In the genomic region with DNA sequence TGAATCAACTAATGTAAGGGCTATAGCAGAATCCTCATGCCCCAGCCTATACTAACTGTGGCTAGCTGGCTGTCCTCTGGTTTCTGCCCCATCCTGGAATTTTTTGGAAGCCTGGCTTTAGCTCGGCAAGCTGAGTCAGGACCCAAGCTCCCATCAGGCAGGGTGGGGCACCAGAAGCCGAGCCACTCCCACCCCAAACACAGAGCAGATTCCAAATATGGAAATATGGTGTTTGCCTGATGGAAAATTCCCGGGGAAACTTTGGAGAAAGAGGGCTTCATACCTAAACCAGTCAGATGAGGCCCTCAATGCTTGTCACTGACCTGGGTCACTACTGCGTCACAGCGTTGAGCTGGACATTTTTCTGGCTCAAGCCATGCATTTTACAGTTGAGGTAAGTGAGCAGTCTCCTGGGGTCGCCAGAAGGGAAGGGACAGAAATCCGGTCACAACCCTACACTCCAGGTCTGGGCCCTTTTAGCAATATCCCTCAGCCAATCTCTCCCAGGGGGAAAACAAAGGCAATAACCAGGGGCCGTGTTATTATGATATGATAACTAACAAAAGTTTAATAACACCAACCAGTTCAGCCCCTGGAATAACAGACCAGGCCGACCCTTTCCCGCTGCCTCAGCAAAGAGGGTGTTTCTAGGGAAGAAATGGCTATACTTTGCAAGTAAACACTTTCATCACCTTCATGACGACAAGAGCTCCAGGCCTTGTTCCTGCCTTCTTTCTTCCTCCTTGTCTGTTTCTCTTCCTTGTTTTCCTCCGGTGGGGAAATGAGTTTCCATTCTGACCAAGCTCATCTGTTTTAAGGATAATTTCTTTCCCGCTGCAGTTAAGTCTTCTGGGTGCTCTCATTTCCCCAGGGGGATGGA, we compare ENCODE assay signal across 13 cellular contexts. TPM values are rescaled to one million over a fixed set of nuclear protein-coding genes. Genes with fewer than 3 reads are reported as not detected.
DNase-seq lines count a peak whose midpoint lies in the region; ATAC-seq and TF ChIP-seq lines count a peak whose summit lies in the region.
"Had no signal": no experiment of that assay in that cellular context is flagged by ENCODE, and none has a peak within 500 bp of the region (broad histone marks: within the 10 kb centered on the region; RNA-seq: fewer than 3 reads in every experiment).

No MANE protein-coding gene starts in this region.

- H3K4me1 ChIP-seq in right lobe of liver (no peaks in the 10 kb centered on the region), upper lobe of left lung (peaks cover 17 to 20% (median 19%) of the 10 kb centered on the region in 4 donors), HAP-1 (no peaks in the 10 kb centered on the region)
- H3K4me1 ChIP-seq: parathyroid adenoma had no signal

- TF ChIP-seq CTCF in cardiac fibroblast (IDR thresholded peaks at IDR 0.05; ENCODE audit: low read depth, low read length) (no peak), right lobe of liver (IDR thresholded peaks at IDR 0.05) (no peak), upper lobe of left lung (IDR thresholded peaks at IDR 0.05) (no peak)

- DNase-seq in HS-5 (ENCODE audit: low read depth) (peak; percentile 58), cardiac fibroblast (ENCODE audit: low read depth in 2 of 2) (peak; percentile 40 to 58), right lobe of liver (no peak), upper lobe of left lung (no peak), cerebellum (ENCODE audit: low spot score) (no peak), HAP-1 (ENCODE audit: low spot score in 2 of 2) (no peak), cerebellar cortex (ENCODE audit: low spot score) (no peak)
- DNase-seq in activated CD8-positive, alpha-beta memory T cell treated with anti-CD3 and anti-CD28 coated beads, Interleukin-2, amount 50 U/mL, for 48 hours = no peak
- DNase-seq: activated T-cell treated with anti-CD3 and anti-CD28 coated beads, Interleukin-2, amount 50 U/mL, for 4 hours; erythroblast; NCI-H1092; T-cell had no signal

- H3K36me3 ChIP-seq in right lobe of liver = no peaks in the 10 kb centered on the region
- no peaks in the 10 kb centered on the region for H3K36me3 ChIP-seq in upper lobe of left lung
- H3K36me3 ChIP-seq in HAP-1 (replicated peaks) = no peaks in the 10 kb centered on the region

- intact Hi-C loops in right lobe of liver (cut with DNase I) = no loop called here

- ATAC-seq in right lobe of liver (peak in 3 of 4 donors; percentile 7 to 35 (median 17)), upper lobe of left lung (ENCODE audit: low FRiP score in 2 of 2) (peak in 1 of 2 donors; percentile 83)
- ATAC-seq: activated T-cell treated with anti-CD3 and anti-CD28 coated beads, Interleukin-2, amount 50 U/mL, for 4 hours; T-cell had no signal

- H3K27ac ChIP-seq in right lobe of liver = no peak overlapping the region
- peak overlapping the region; percentile 13 to 70 (median 50) for H3K27ac ChIP-seq in upper lobe of left lung
- H3K27ac ChIP-seq: parathyroid adenoma had no signal

- in situ Hi-C loops in HAP-1 (cut with MboI; ENCODE audit: low sequenced_read_pairs) = no loop called here

- no peaks in the 10 kb centered on the region for H3K9me3 ChIP-seq in right lobe of liver
- no peaks in the 10 kb centered on the region for H3K9me3 ChIP-seq in upper lobe of left lung
- no peaks in the 10 kb centered on the region for H3K9me3 ChIP-seq in HAP-1

- TF ChIP-seq EP300 in upper lobe of left lung (IDR thresholded peaks at IDR 0.05) = no peak

- no peaks in the 10 kb centered on the region for H3K27me3 ChIP-seq in right lobe of liver
- no peaks in the 10 kb centered on the region for H3K27me3 ChIP-seq in upper lobe of left lung
- H3K27me3 ChIP-seq in HAP-1 (ENCODE audit: low read depth) = no peaks in the 10 kb centered on the region

- H3K4me3 ChIP-seq in cardiac fibroblast (replicated peaks in 1 of 2; ENCODE audit: low read depth in 2 of 2, low read length in 2 of 2) (no peak overlapping the region), right lobe of liver (no peak overlapping the region), upper lobe of left lung (no peak overlapping the region), HAP-1 (no peak overlapping the region)

- TF ChIP-seq POLR2A in right lobe of liver (IDR thresholded peaks at IDR 0.05) (no peak), upper lobe of left lung (IDR thresholded peaks at IDR 0.05) (peak in 1 of 4 donors; percentile 42)

- WGBS in right lobe of liver (ENCODE audit: insufficient coverage, low coverage, low lambda C conversion rate, missing lambda C conversion rate) = 77% methylated on average over 7 of the region's 13 CpGs
- WGBS in upper lobe of left lung, 2 donors = 74 to 76% methylated on average over 11 to 13 of the region's 13 CpGs

RNA-seq across cellular contexts. Expression of a gene that starts 37.7 kb away (rescaled TPM):
- total RNA-seq in right lobe of liver (10 to 100 TPM; 38.0 to 77.8 (median 58.7) TPM), upper lobe of left lung (100 to 1,000 TPM in 1 of 6 donors, 10 to 100 TPM in 5; 44.0 to 101 (median 60.4) TPM), cerebellum (4.0 TPM)

Comparison
In these comparisons a context has a peak if more than half of its experiments do, and no peak if none do; other contexts are left out.
1. DNase-seq: peak in HS-5 (single experiment) and cardiac fibroblast (2 of 2); none in right lobe of liver (0 of 3), upper lobe of left lung (0 of 2), activated CD8-positive, alpha-beta memory T cell treated with anti-CD3 and anti-CD28 coated beads, Interleukin-2, amount 50 U/mL, for 48 hours (single experiment), cerebellum (single experiment), HAP-1 (0 of 2) and cerebellar cortex (single experiment).
2. H3K27ac ChIP-seq: peak in upper lobe of left lung (4 of 4); none in right lobe of liver (0 of 3).